ENCODE assay signal across 11 cellular contexts in the genomic region with DNA sequence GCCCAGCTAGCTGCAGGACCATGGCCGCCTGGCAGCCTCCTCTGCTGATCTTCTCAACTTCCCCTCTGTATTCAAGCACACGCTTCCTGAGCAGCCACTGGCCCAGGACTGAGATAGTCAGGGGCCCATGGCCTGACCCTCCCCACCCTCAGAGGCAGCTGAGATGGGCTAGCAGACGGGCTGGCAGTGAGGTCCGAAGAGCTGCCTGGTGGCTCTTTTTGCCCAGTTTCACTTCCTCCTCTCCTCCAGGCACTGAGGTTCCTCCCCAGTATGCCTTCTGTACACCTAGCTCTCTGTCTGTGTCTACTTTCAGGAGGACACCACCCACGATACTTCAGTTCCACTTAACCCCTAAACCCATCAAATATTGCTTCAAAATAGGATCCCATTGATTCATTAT.
DNase-seq lines count a peak whose midpoint lies in the region; ATAC-seq and TF ChIP-seq lines count a peak whose summit lies in the region.
"Had no signal": no experiment of that assay in that cellular context is flagged by ENCODE, and none has a peak within 500 bp of the region (broad histone marks: within the 10 kb centered on the region; RNA-seq: fewer than 3 reads in every experiment).

No MANE protein-coding gene starts in this region.

- DNase-seq in naive B cell (peak; percentile 63), glomerular visceral epithelial cell (ENCODE audit: extremely low spot score) (no peak), osteocyte (ENCODE audit: extremely low spot score, unreplicated experiment) (no peak)
- DNase-seq in stimulated activated CD4-positive, alpha-beta T cell treated with anti-CD3 and anti-CD28 coated beads, Interleukin-1b, Interleukin-23, amount 100 ng/mL, for 48 hours: no peak
- no peak for DNase-seq in effector memory CD8-positive, alpha-beta T cell
- DNase-seq: cerebellar nuclear complex; naive thymus-derived CD8-positive, alpha-beta T cell; NCI-H2029 treated with DMSO at 0.1 percent for 48 hours had no signal

- H3K27me3 Mint-ChIP-seq in naive B cell: peaks cover 0 to 6% (median 0%) of the 10 kb centered on the region in 3 donors
- no peaks in the 10 kb centered on the region for H3K27me3 Mint-ChIP-seq in effector memory CD8-positive, alpha-beta T cell
- peaks cover 56% of the 10 kb centered on the region for H3K27me3 Mint-ChIP-seq in osteocyte (ENCODE audit: unreplicated experiment)

- peak overlapping the region in 5 of 8 donors; percentile 24 to 71 (median 35) for H3K4me3 Mint-ChIP-seq in naive B cell
- H3K4me3 Mint-ChIP-seq in effector memory CD8-positive, alpha-beta T cell: no peak overlapping the region
- no peak overlapping the region for H3K4me3 Mint-ChIP-seq in osteocyte (ENCODE audit: unreplicated experiment)
- H3K4me3 Mint-ChIP-seq: naive thymus-derived CD8-positive, alpha-beta T cell had no signal

- ATAC-seq in GM18873 (IDR thresholded peaks at IDR 0.05; ENCODE audit: low FRiP score, unreplicated experiment): peak; percentile 95
- peak; percentile 91 for ATAC-seq in GM21723 (IDR thresholded peaks at IDR 0.05; ENCODE audit: unreplicated experiment)
- ATAC-seq in HG03460 (IDR thresholded peaks at IDR 0.05; ENCODE audit: unreplicated experiment): peak; percentile 87
- peak; percentile 89 to 97 for ATAC-seq in naive B cell (ENCODE audit: low read depth in 2 of 2)
- no peak for ATAC-seq in effector memory CD8-positive, alpha-beta T cell (replicated peaks)
- ATAC-seq: naive thymus-derived CD8-positive, alpha-beta T cell had no signal

- no peaks in the 10 kb centered on the region for H3K9me3 Mint-ChIP-seq in naive B cell
- H3K9me3 Mint-ChIP-seq in effector memory CD8-positive, alpha-beta T cell: peaks cover 2 to 11% of the 10 kb centered on the region in 2 donors
- H3K9me3 Mint-ChIP-seq in osteocyte (ENCODE audit: unreplicated experiment): no peaks in the 10 kb centered on the region

- H3K27ac Mint-ChIP-seq in naive B cell: peak overlapping the region in 5 of 6 donors; percentile 15 to 68 (median 53)
- H3K27ac Mint-ChIP-seq in effector memory CD8-positive, alpha-beta T cell: no peak overlapping the region
- no peak overlapping the region for H3K27ac Mint-ChIP-seq in osteocyte (ENCODE audit: unreplicated experiment)
- H3K27ac Mint-ChIP-seq: naive thymus-derived CD8-positive, alpha-beta T cell had no signal

- no peaks in the 10 kb centered on the region for H3K36me3 Mint-ChIP-seq in naive B cell
- no peaks in the 10 kb centered on the region for H3K36me3 Mint-ChIP-seq in effector memory CD8-positive, alpha-beta T cell (ENCODE audit: insufficient read depth)
- H3K36me3 Mint-ChIP-seq in osteocyte (ENCODE audit: unreplicated experiment): no peaks in the 10 kb centered on the region
- H3K36me3 Mint-ChIP-seq: naive thymus-derived CD8-positive, alpha-beta T cell had no signal

- no peak for TF ChIP-seq CTCF in osteocyte (IDR thresholded peaks at IDR 0.05)

- H3K4me1 Mint-ChIP-seq in naive B cell (peaks cover 16 to 49% (median 27%) of the 10 kb centered on the region in 3 donors), osteocyte (ENCODE audit: unreplicated experiment) (peaks cover 4% of the 10 kb centered on the region)
- H3K4me1 Mint-ChIP-seq in effector memory CD8-positive, alpha-beta T cell (ENCODE audit: low read depth in 2 of 2): peaks cover 0 to 1% of the 10 kb centered on the region in 2 donors

Comparison
In these comparisons a context has a peak if more than half of its experiments do, and no peak if none do; other contexts are left out.
1. H3K27ac Mint-ChIP-seq: peak in naive B cell (5 of 6); none in effector memory CD8-positive, alpha-beta T cell (0 of 2) and osteocyte (single experiment).
2. H3K4me3 Mint-ChIP-seq: peak in naive B cell (5 of 8); none in effector memory CD8-positive, alpha-beta T cell (0 of 2) and osteocyte (single experiment).